ENCODE assay signal across 26 cellular contexts in genomic region chr12:102781117-102781516, GRCh38.
DNase-seq lines count a peak whose midpoint lies in the region; ATAC-seq and TF ChIP-seq lines count a peak whose summit lies in the region.
"Had no signal": no experiment of that assay in that cellular context is flagged by ENCODE, and none has a peak within 500 bp of the region (broad histone marks: within the 10 kb centered on the region; RNA-seq: fewer than 3 reads in every experiment).

No MANE protein-coding gene starts in this region.

- H3K9me2 ChIP-seq in MM.1S (replicated peaks; ENCODE audit: insufficient read depth, low read length): no peaks in the 10 kb centered on the region

- H3K36me3 Mint-ChIP-seq in stimulated activated memory B cell treated with anti-CD40 and anti-IgM and Interleukin-4, amounts not matched to agents 10 μg/mL and 1 μg/mL and 100 μg/mL, for 72 hours: no peaks in the 10 kb centered on the region
- H3K36me3 Mint-ChIP-seq: activated naive CD8-positive, alpha-beta T cell treated with anti-CD3 and anti-CD28 coated beads, Interleukin-2, amount 10 ng/mL, durations not matched to agents 7 days and 5 days; CD14-positive monocyte; mesothelial cell of epicardium; natural killer cell treated with Interleukin-12 subunit alpha and Interleukin-12 subunit beta and Interleukin-15 and Interleukin-18, amount 100 ng/mL, for 72 hours had no signal

- no peak overlapping the region for H3K4me3 Mint-ChIP-seq in stimulated activated memory B cell treated with anti-CD40 and anti-IgM and Interleukin-4, amounts not matched to agents 10 μg/mL and 1 μg/mL and 100 μg/mL, for 72 hours
- H3K4me3 Mint-ChIP-seq: activated CD4-positive, alpha-beta T cell treated with anti-CD3 and anti-CD28 coated beads, Interleukin-2, amount 10 ng/mL, durations not matched to agents 24 days and 14 days; activated naive CD8-positive, alpha-beta T cell treated with anti-CD3 and anti-CD28 coated beads, Interleukin-2, amount 10 ng/mL, durations not matched to agents 7 days and 5 days; CD14-positive monocyte; mesothelial cell of epicardium; natural killer cell treated with Interleukin-12 subunit alpha and Interleukin-12 subunit beta and Interleukin-15 and Interleukin-18, amount 100 ng/mL, for 72 hours had no signal

- no peaks in the 10 kb centered on the region for H3K9me3 ChIP-seq in MM.1S (replicated peaks; ENCODE audit: insufficient read depth, low read length)
- H3K9me3 ChIP-seq: heart left ventricle had no signal

- H3K4me3 ChIP-seq in MM.1S (ENCODE audit: low read length): no peak overlapping the region
- H3K4me3 ChIP-seq: GM23248, heart left ventricle, smooth muscle cell had no signal

- H3K27ac ChIP-seq in MM.1S (ENCODE audit: low read length): no peak overlapping the region
- H3K27ac ChIP-seq: GM23248, heart left ventricle, HL-60, WERI-Rb-1 had no signal

- no peak overlapping the region for H3K4me2 ChIP-seq in MM.1S (ENCODE audit: low read depth, low read length)
- H3K4me2 ChIP-seq: smooth muscle cell had no signal

- no peaks in the 10 kb centered on the region for H3K79me2 ChIP-seq in MM.1S (ENCODE audit: low read length)

- ATAC-seq in sciatic nerve (peak; percentile 77), GM19397 (IDR thresholded peaks at IDR 0.05; ENCODE audit: unreplicated experiment) (no peak)
- no peak for ATAC-seq in stimulated activated memory B cell treated with anti-CD40 and anti-IgM and Interleukin-4, amounts not matched to agents 10 μg/mL and 1 μg/mL and 100 μg/mL, for 72 hours
- ATAC-seq: natural killer cell treated with Interleukin-12 subunit alpha and Interleukin-12 subunit beta and Interleukin-15 and Interleukin-18, amount 100 ng/mL, for 72 hours had no signal

- no peak overlapping the region for H3K9ac ChIP-seq in MM.1S (ENCODE audit: low read length)
- H3K9ac ChIP-seq: GM23248 had no signal

- H3K9me3 Mint-ChIP-seq in stimulated activated memory B cell treated with anti-CD40 and anti-IgM and Interleukin-4, amounts not matched to agents 10 μg/mL and 1 μg/mL and 100 μg/mL, for 72 hours: no peaks in the 10 kb centered on the region
- H3K9me3 Mint-ChIP-seq: activated CD4-positive, alpha-beta T cell treated with anti-CD3 and anti-CD28 coated beads, Interleukin-2, amount 10 ng/mL, durations not matched to agents 24 days and 14 days; activated naive CD8-positive, alpha-beta T cell treated with anti-CD3 and anti-CD28 coated beads, Interleukin-2, amount 10 ng/mL, durations not matched to agents 7 days and 5 days; mesothelial cell of epicardium; natural killer cell treated with Interleukin-12 subunit alpha and Interleukin-12 subunit beta and Interleukin-15 and Interleukin-18, amount 100 ng/mL, for 72 hours had no signal

- 0 out of 2 replicates have a peak, but pooled peaks cover 4% of the 10 kb centered on the region for H3F3A ChIP-seq in MM.1S (ENCODE audit: insufficient read depth, low read length)

- peaks cover 5% of the 10 kb centered on the region for H3K4me1 ChIP-seq in MM.1S (ENCODE audit: low read length)
- H3K4me1 ChIP-seq: heart left ventricle had no signal

- no peak for TF ChIP-seq CTCF in MM.1S (IDR thresholded peaks at IDR 0.05; ENCODE audit: low read length)

- no peak overlapping the region for H3K27ac Mint-ChIP-seq in stimulated activated memory B cell treated with anti-CD40 and anti-IgM and Interleukin-4, amounts not matched to agents 10 μg/mL and 1 μg/mL and 100 μg/mL, for 72 hours
- H3K27ac Mint-ChIP-seq: activated CD4-positive, alpha-beta T cell treated with anti-CD3 and anti-CD28 coated beads, Interleukin-2, amount 10 ng/mL, durations not matched to agents 24 days and 14 days; activated naive CD8-positive, alpha-beta T cell treated with anti-CD3 and anti-CD28 coated beads, Interleukin-2, amount 10 ng/mL, durations not matched to agents 7 days and 5 days; CD14-positive monocyte; mesothelial cell of epicardium; natural killer cell treated with Interleukin-12 subunit alpha and Interleukin-12 subunit beta and Interleukin-15 and Interleukin-18, amount 100 ng/mL, for 72 hours had no signal

- H4K20me1 ChIP-seq in MM.1S (ENCODE audit: insufficient read depth, low read length): no peaks in the 10 kb centered on the region

- peak; percentile 31 for DNase-seq in MM.1S
- DNase-seq in NOMO-1 treated with DMSO at 0.1 percent for 48 hours (lab: John Stamatoyannopoulos, UW; ENCODE audit: unreplicated experiment): peak; percentile 56
- DNase-seq in hippocampal formation (lab: John Stamatoyannopoulos, UW): peak; percentile 2 to 11
- DNase-seq in sciatic nerve (ENCODE audit: low spot score): no peak
- no peak for DNase-seq in GM19238 (ENCODE audit: insufficient read length, low spot score)
- DNase-seq: activated CD4-positive, alpha-beta T cell treated with anti-CD3 and anti-CD28 coated beads, Interleukin-2, amount 10 ng/mL, durations not matched to agents 24 days and 14 days; activated effector memory CD4-positive, alpha-beta T cell treated with anti-CD3 and anti-CD28 coated beads, Interleukin-2, amount 50 U/mL, for 16 hours; activated naive CD8-positive, alpha-beta T cell treated with anti-CD3 and anti-CD28 coated beads, Interleukin-2, amount 10 ng/mL, durations not matched to agents 7 days and 5 days; activated T-cell treated with anti-CD3 and anti-CD28 coated beads, Interleukin-2, amount 50 U/mL, for 1 hour; cortex of kidney; EL; GM23248; heart left ventricle; Kasumi-1; NCI-H1105 treated with DMSO at 0.1 percent for 48 hours; NCI-H2227 treated with DMSO at 0.1 percent for 48 hours; NCI-H526 treated with DMSO at 0.1 percent for 48 hours; stimulated activated CD4-positive, alpha-beta T cell treated with anti-CD3 and anti-CD28 coated beads, Interleukin-2, amount 100 ng/mL, for 24 hours; WERI-Rb-1 had no signal

- H3K4me1 Mint-ChIP-seq in stimulated activated memory B cell treated with anti-CD40 and anti-IgM and Interleukin-4, amounts not matched to agents 10 μg/mL and 1 μg/mL and 100 μg/mL, for 72 hours: no peaks in the 10 kb centered on the region
- H3K4me1 Mint-ChIP-seq: activated CD4-positive, alpha-beta T cell treated with anti-CD3 and anti-CD28 coated beads, Interleukin-2, amount 10 ng/mL, durations not matched to agents 24 days and 14 days; activated naive CD8-positive, alpha-beta T cell treated with anti-CD3 and anti-CD28 coated beads, Interleukin-2, amount 10 ng/mL, durations not matched to agents 7 days and 5 days; CD14-positive monocyte had no signal

- no peaks in the 10 kb centered on the region for H3K36me3 ChIP-seq in MM.1S (replicated peaks; ENCODE audit: insufficient read depth, low read length)
- H3K36me3 ChIP-seq: heart left ventricle, WERI-Rb-1 had no signal

- H2AFZ ChIP-seq in MM.1S (ENCODE audit: low read length): no peak overlapping the region
- H2AFZ ChIP-seq: GM23248 had no signal

- intact Hi-C loops in sciatic nerve (cut with DNase I): no loop called here

- no peaks in the 10 kb centered on the region for H3K27me3 ChIP-seq in MM.1S (replicated peaks; ENCODE audit: insufficient read depth, low read length)

- no peaks in the 10 kb centered on the region for H3K27me3 Mint-ChIP-seq in stimulated activated memory B cell treated with anti-CD40 and anti-IgM and Interleukin-4, amounts not matched to agents 10 μg/mL and 1 μg/mL and 100 μg/mL, for 72 hours
- H3K27me3 Mint-ChIP-seq: activated CD4-positive, alpha-beta T cell treated with anti-CD3 and anti-CD28 coated beads, Interleukin-2, amount 10 ng/mL, durations not matched to agents 24 days and 14 days; activated naive CD8-positive, alpha-beta T cell treated with anti-CD3 and anti-CD28 coated beads, Interleukin-2, amount 10 ng/mL, durations not matched to agents 7 days and 5 days had no signal

Comparison
In these comparisons a context has a peak if more than half of its experiments do, and no peak if none do; other contexts are left out.
1. DNase-seq: peak in MM.1S (single experiment), NOMO-1 treated with DMSO at 0.1 percent for 48 hours (single experiment) and hippocampal formation (2 of 2); none in sciatic nerve (single experiment) and GM19238 (single experiment).